8 cellular contexts compared by ENCODE assay signal in the genomic region with DNA sequence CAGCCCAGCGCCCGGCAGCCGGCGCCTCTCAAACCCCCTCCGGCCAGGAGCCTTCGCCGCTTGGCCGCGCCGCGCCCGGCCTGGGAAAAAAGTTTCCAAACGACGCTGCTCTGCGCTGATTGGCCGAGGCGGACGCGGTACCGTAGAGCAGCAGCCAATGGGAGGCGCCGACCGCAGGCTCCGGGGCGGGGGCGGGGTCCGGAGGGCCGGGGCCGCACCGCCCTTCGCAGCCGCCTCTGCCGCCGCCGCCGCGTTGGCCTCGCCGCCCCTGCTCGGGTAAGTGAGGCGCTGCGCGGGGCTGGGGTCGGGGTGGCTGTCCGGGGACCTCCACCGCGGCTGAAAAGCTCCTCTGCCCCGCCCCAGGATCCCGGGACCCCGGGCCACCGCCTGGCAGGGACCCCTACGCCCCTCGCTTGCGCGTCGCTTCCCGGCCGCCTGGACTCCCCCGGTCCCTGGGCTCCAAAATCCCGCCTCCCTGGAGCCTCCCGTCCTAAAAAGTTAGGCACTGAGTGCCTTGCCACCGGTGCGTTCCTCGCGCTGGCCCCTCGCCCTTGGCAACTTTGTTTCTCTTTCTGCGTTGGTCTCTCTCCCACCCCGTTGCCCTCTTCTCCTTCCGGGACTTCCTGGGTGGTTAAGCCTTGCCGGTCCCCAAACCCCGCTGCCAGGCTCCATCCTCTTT. TPM values are rescaled to one million over a fixed set of nuclear protein-coding genes. Genes with fewer than 3 reads are reported as not detected.
DNase-seq lines count a peak whose midpoint lies in the region; ATAC-seq and TF ChIP-seq lines count a peak whose summit lies in the region.

A gene with protein sequence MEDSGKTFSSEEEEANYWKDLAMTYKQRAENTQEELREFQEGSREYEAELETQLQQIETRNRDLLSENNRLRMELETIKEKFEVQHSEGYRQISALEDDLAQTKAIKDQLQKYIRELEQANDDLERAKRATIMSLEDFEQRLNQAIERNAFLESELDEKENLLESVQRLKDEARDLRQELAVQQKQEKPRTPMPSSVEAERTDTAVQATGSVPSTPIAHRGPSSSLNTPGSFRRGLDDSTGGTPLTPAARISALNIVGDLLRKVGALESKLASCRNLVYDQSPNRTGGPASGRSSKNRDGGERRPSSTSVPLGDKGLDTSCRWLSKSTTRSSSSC (plus strand): TSS at position 227 of the 679 bp plus-strand sequence. CDS start 14,534 bp downstream, outside the sequence.

- H3K4me1 Mint-ChIP-seq in nephron progenitor cell: peaks cover 24% of the 10 kb centered on the region

- H3K27me3 ChIP-seq in Karpas-422 (ENCODE audit: low read length): no peaks in the 10 kb centered on the region

- H3K27me3 Mint-ChIP-seq in nephron progenitor cell (ENCODE audit: low read depth, poor library complexity): no peaks in the 10 kb centered on the region

- peak within 1 kb of the TSS; percentile 98 for H3K9ac ChIP-seq in Karpas-422 (ENCODE audit: low read length)

- H2AFZ ChIP-seq in Karpas-422 (ENCODE audit: low read length): peak within 1 kb of the TSS; percentile 92

- no peak for TF ChIP-seq CTCF in nephron progenitor cell (IDR thresholded peaks at IDR 0.05)

- peak within 1 kb of the TSS; percentile 99 for H3K4me3 ChIP-seq in Karpas-422 (ENCODE audit: low read length)

- H3K9me3 ChIP-seq in Karpas-422 (ENCODE audit: low read length): no peaks in the 10 kb centered on the region

- peak; percentile 95 for DNase-seq in Daoy (ENCODE audit: low read depth)
- DNase-seq in Karpas-422: peak; percentile 95
- peak; percentile 80 for DNase-seq in activated effector memory CD4-positive, alpha-beta T cell treated with Interleukin-2 at 50 U/mL for 16 hours
- peak; percentile 62 for DNase-seq in fibroblast of the conjunctiva (ENCODE audit: low read depth)
- DNase-seq in nephron progenitor cell: peak; percentile 96
- DNase-seq in stimulated activated naive CD8-positive, alpha-beta T cell treated with anti-CD3 and anti-CD28 coated beads, Interleukin-15, Interleukin-2, amounts not matched to agents 100 U/mL and 50 U/mL, for 24 hours: peak; percentile 91

- H3K79me2 ChIP-seq in Karpas-422 (ENCODE audit: low read length): peaks cover 50% of the 10 kb centered on the region

- H3K9me3 Mint-ChIP-seq in nephron progenitor cell: no peaks in the 10 kb centered on the region

- 0 out of 2 replicates have a peak, but pooled peaks cover 6% of the 10 kb centered on the region for H4K20me1 ChIP-seq in Karpas-422 (ENCODE audit: insufficient read depth, low read depth, low read length)

- peak within 1 kb of the TSS; percentile 69 for H3K27ac ChIP-seq in Karpas-422 (ENCODE audit: low read length)

- peak within 1 kb of the TSS; percentile 99 for H3K4me3 Mint-ChIP-seq in nephron progenitor cell

- peaks cover 16% of the 10 kb centered on the region; the same call in 1 of the 2 replicates for H3K36me3 ChIP-seq in Karpas-422 (ENCODE audit: insufficient read depth, low read length)

- H3K4me2 ChIP-seq in Karpas-422 (ENCODE audit: low read depth, low read length, poor library complexity, severe bottlenecking): peak within 1 kb of the TSS; percentile 99

- H3K9me2 ChIP-seq in Karpas-422 (replicated peaks; ENCODE audit: insufficient read depth, low read length): no peaks in the 10 kb centered on the region

- H3K27ac Mint-ChIP-seq in nephron progenitor cell: peak within 1 kb of the TSS; percentile 94

- peaks cover 35% of the 10 kb centered on the region for H3K4me1 ChIP-seq in Karpas-422 (ENCODE audit: low read length)

- TF ChIP-seq POLR2A in Raji (IDR thresholded peaks at IDR 0.05; ENCODE audit: insufficient read depth, low read depth, low read length): peak; percentile 72

- peaks cover 6% of the 10 kb centered on the region for H3K36me3 Mint-ChIP-seq in nephron progenitor cell (ENCODE audit: low read depth)

- ATAC-seq in GM21786 (IDR thresholded peaks at IDR 0.05; ENCODE audit: unreplicated experiment): peak; percentile 68
- peak; percentile 95 for ATAC-seq in stimulated activated naive CD8-positive, alpha-beta T cell treated with anti-CD3 and anti-CD28 coated beads, Interleukin-15, Interleukin-2, amounts not matched to agents 100 U/mL and 50 U/mL, for 24 hours

RNA-seq across cellular contexts. Expression of the gene that starts here (rescaled TPM):
- 42.7 and 70.8 TPM in 2 replicates for total RNA-seq in Daoy (2014; rRNA removed; shearing (Covaris generic))
- 39.4 and 63.0 TPM in 2 replicates for total RNA-seq in Karpas-422 (2014; rRNA removed; shearing (Covaris generic); ENCODE audit: low replicate concordance)

Comparison
In these comparisons a context has a peak if more than half of its experiments do, and no peak if none do; other contexts are left out.
1. Peak in every context shown above with its lines: DNase-seq, ATAC-seq, H3K4me3 ChIP-seq and H3K27ac ChIP-seq.